Comparison of ENCODE assay signal across 9 cellular contexts in the genomic region with DNA sequence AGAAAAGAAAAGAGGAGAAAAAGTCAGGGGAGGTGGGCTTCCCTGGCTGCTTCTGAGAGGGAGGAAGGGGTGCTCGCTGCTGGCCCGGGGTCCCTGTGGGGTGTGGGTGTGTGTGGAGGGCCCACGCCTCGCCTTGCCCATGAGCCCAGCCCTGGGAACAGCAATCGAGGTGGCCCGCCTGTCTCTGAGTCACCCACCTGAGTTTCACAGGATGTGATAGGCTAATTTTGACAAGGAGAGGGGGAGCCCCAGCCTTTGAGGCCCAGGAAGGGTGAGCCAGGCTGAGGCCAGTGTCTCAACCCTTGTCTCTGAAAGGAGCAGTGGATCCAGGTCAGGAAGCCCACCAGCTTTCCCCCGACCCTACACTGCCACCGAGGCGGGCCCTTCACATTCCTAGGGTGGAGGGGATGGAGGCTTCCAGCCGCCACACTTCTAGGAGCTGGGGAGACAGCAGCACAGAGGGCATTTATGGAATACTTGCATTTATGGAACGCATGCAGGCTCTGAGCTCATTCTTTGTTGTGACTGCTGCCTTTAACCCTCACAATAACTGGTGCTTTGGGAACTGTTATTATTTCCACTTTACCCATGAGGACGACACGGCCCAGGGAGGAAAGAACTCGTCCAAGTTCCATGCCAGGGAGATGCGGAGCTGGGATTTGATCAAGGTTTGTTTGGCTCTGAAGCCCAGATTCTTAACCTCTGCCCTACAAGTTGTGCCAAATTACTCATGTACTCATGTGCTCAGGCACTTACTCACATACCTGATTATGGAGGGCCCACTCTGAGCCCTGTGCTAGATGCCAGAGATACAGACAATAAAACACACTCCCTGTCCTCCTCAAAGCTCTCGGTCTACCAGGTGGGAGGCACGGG. TPM values are rescaled to one million over a fixed set of nuclear protein-coding genes. Genes with fewer than 3 reads are reported as not detected.
DNase-seq lines count a peak whose midpoint lies in the region; ATAC-seq and TF ChIP-seq lines count a peak whose summit lies in the region.
"Had no signal": no experiment of that assay in that cellular context is flagged by ENCODE, and none has a peak within 500 bp of the region (broad histone marks: within the 10 kb centered on the region; RNA-seq: fewer than 3 reads in every experiment).

No MANE protein-coding gene starts in this region.

- H3K27me3 Mint-ChIP-seq in activated naive CD8-positive, alpha-beta T cell treated with anti-CD3 and anti-CD28 coated beads, Interleukin-2, amount 50 U/mL, for 24 hours = peaks cover 23% of the 10 kb centered on the region
- peaks cover 8 to 19% of the 10 kb centered on the region in 2 donors for H3K27me3 Mint-ChIP-seq in natural killer cell (ENCODE audit: low read depth in 2 of 2)

- H3K9me3 ChIP-seq in cardiac muscle cell (ENCODE audit: low read depth) (no peaks in the 10 kb centered on the region), left ventricle myocardium inferior (replicated peaks) (no peaks in the 10 kb centered on the region), uterus (no peaks in the 10 kb centered on the region)
- H3K9me3 ChIP-seq: Peyer's patch had no signal

- no peaks in the 10 kb centered on the region for H3K9me3 Mint-ChIP-seq in activated naive CD8-positive, alpha-beta T cell treated with anti-CD3 and anti-CD28 coated beads, Interleukin-2, amount 50 U/mL, for 24 hours
- H3K9me3 Mint-ChIP-seq in natural killer cell = no peaks in the 10 kb centered on the region

- H3K27me3 ChIP-seq in cardiac muscle cell = no peaks in the 10 kb centered on the region
- H3K27me3 ChIP-seq in left ventricle myocardium inferior (ENCODE audit: low read depth) = peaks cover 18% of the 10 kb centered on the region
- no peaks in the 10 kb centered on the region for H3K27me3 ChIP-seq in uterus
- H3K27me3 ChIP-seq: Peyer's patch had no signal

- peak in 1 of 2 donors; percentile 73 for DNase-seq in cardiac muscle cell (ENCODE audit: low read depth in 1 of 2, low spot score in 1 of 2)
- no peak for DNase-seq in left ventricle myocardium inferior
- DNase-seq in activated naive CD8-positive, alpha-beta T cell treated with anti-CD3 and anti-CD28 coated beads, Interleukin-2, amount 50 U/mL, for 24 hours = peak; percentile 64
- peak; percentile 78 for DNase-seq in mesenteric fat pad (ENCODE audit: low spot score)
- peak; percentile 40 to 72 for DNase-seq in uterus
- DNase-seq in natural killer cell = no peak
- no peak for DNase-seq in effector CD8-positive, alpha-beta T cell (lab: John Stamatoyannopoulos, UW)
- no peak for DNase-seq in activated gamma-delta T cell treated with Interleukin-2 at 50 U/mL for 16 hours

- H3K27ac ChIP-seq in cardiac muscle cell = peak overlapping the region; percentile 39
- no peak overlapping the region for H3K27ac ChIP-seq in left ventricle myocardium inferior (replicated peaks)
- peak overlapping the region in 1 of 2 donors; percentile 72 for H3K27ac ChIP-seq in uterus

- TF ChIP-seq CTCF in cardiac muscle cell (IDR thresholded peaks at IDR 0.05; ENCODE audit: low read depth, low read length) = no peak
- no peak for TF ChIP-seq CTCF in left ventricle myocardium inferior (IDR thresholded peaks at IDR 0.05; ENCODE audit: borderline replicate concordance)
- TF ChIP-seq CTCF in uterus (IDR thresholded peaks at IDR 0.05) = no peak
- TF ChIP-seq CTCF in natural killer cell (IDR thresholded peaks at IDR 0.05) = no peak

- H3K4me1 ChIP-seq in cardiac muscle cell (ENCODE audit: low read depth) (peaks cover 4% of the 10 kb centered on the region), left ventricle myocardium inferior (peaks cover 10% of the 10 kb centered on the region), uterus (no peaks in the 10 kb centered on the region)
- H3K4me1 ChIP-seq: Peyer's patch had no signal

- ATAC-seq in activated naive CD8-positive, alpha-beta T cell treated with anti-CD3 and anti-CD28 coated beads, Interleukin-2, amount 50 U/mL, for 24 hours = peak; percentile 100
- no peak for ATAC-seq in natural killer cell

- no peak overlapping the region for H3K4me3 ChIP-seq in cardiac muscle cell
- no peak overlapping the region for H3K4me3 ChIP-seq in left ventricle myocardium inferior
- H3K4me3 ChIP-seq in uterus = no peak overlapping the region
- H3K4me3 ChIP-seq: Peyer's patch had no signal

- H3K27ac Mint-ChIP-seq in activated naive CD8-positive, alpha-beta T cell treated with anti-CD3 and anti-CD28 coated beads, Interleukin-2, amount 50 U/mL, for 24 hours = no peak overlapping the region
- H3K27ac Mint-ChIP-seq in natural killer cell = no peak overlapping the region

- H3K36me3 ChIP-seq in cardiac muscle cell (no peaks in the 10 kb centered on the region), left ventricle myocardium inferior (no peaks in the 10 kb centered on the region), uterus (no peaks in the 10 kb centered on the region)
- H3K36me3 ChIP-seq: Peyer's patch had no signal

- TF ChIP-seq POLR2A in uterus (IDR thresholded peaks at IDR 0.05) = no peak

- intact Hi-C loops in left ventricle myocardium inferior (cut with micrococcal nuclease) = no loop called here
- intact Hi-C loops in uterus (cut with DNase I; ENCODE audit: low total_unique reads) = no loop called here
- intact Hi-C loops in natural killer cell (cut with micrococcal nuclease) = no loop called here

- H3K4me3 Mint-ChIP-seq in activated naive CD8-positive, alpha-beta T cell treated with anti-CD3 and anti-CD28 coated beads, Interleukin-2, amount 50 U/mL, for 24 hours = no peak overlapping the region
- no peak overlapping the region for H3K4me3 Mint-ChIP-seq in natural killer cell

- H3K4me1 Mint-ChIP-seq in activated naive CD8-positive, alpha-beta T cell treated with anti-CD3 and anti-CD28 coated beads, Interleukin-2, amount 50 U/mL, for 24 hours = peaks cover 25% of the 10 kb centered on the region
- H3K4me1 Mint-ChIP-seq in natural killer cell = no peaks in the 10 kb centered on the region

- H3K36me3 Mint-ChIP-seq in activated naive CD8-positive, alpha-beta T cell treated with anti-CD3 and anti-CD28 coated beads, Interleukin-2, amount 50 U/mL, for 24 hours (ENCODE audit: low read depth) = no peaks in the 10 kb centered on the region
- H3K36me3 Mint-ChIP-seq in natural killer cell = no peaks in the 10 kb centered on the region

RNA-seq across cellular contexts. Expression of a gene that starts 49.3 kb away (rescaled TPM):
- total RNA-seq in cardiac muscle cell (3.5 and 3.9 TPM in 2 replicates), left ventricle myocardium inferior (2.0 TPM), mesenteric fat pad (0.22 TPM), uterus (1 to 10 TPM in 2 of 4 donors, under 1 TPM in 1, not detected in 1; 0.29 to 2.6 (median 1.3) TPM), natural killer cell (1 to 10 TPM in 1 of 3 donors, under 1 TPM in 2; 0.07 to 2.5 (median 0.19) TPM)
- 9.4 and 15.2 TPM in 2 replicates for polyA plus RNA-seq in cardiac muscle cell

Comparison
In these comparisons a context has a peak if more than half of its experiments do, and no peak if none do; other contexts are left out.
1. DNase-seq: peak in activated naive CD8-positive, alpha-beta T cell treated with anti-CD3 and anti-CD28 coated beads, Interleukin-2, amount 50 U/mL, for 24 hours (single experiment), mesenteric fat pad (single experiment) and uterus (2 of 2); none in left ventricle myocardium inferior (single experiment), natural killer cell (single experiment), effector CD8-positive, alpha-beta T cell (single experiment) and activated gamma-delta T cell treated with Interleukin-2 at 50 U/mL for 16 hours (single experiment).